8 cellular contexts compared by ENCODE assay signal in genomic region chr1:244833734-244834595, GRCh38. TPM values are rescaled to one million over a fixed set of nuclear protein-coding genes. Genes with fewer than 3 reads are reported as not detected.
DNase-seq lines count a peak whose midpoint lies in the region; ATAC-seq and TF ChIP-seq lines count a peak whose summit lies in the region.

No MANE protein-coding gene starts in this region.

- H3K36me3 Mint-ChIP-seq in activated CD4-positive, alpha-beta memory T cell treated with anti-CD3 and anti-CD28 coated beads, Interleukin-2, amount 10 ng/mL, durations not matched to agents 7 days and 5 days (ENCODE audit: low read depth) = peaks cover 30% of the 10 kb centered on the region

- no peaks in the 10 kb centered on the region for H3K27me3 Mint-ChIP-seq in activated CD4-positive, alpha-beta memory T cell treated with anti-CD3 and anti-CD28 coated beads, Interleukin-2, amount 10 ng/mL, durations not matched to agents 7 days and 5 days

- H3K4me3 Mint-ChIP-seq in activated CD4-positive, alpha-beta memory T cell treated with anti-CD3 and anti-CD28 coated beads, Interleukin-2, amount 10 ng/mL, durations not matched to agents 7 days and 5 days = peak overlapping the region; percentile 83

- TF ChIP-seq CTCF in GM12864 (IDR thresholded peaks at IDR 0.05; ENCODE audit: low read depth, low read length, missing control alignments) = peak; percentile 20

- CTCF ChIA-PET in activated CD4-positive, alpha-beta memory T cell treated with anti-CD3 and anti-CD28 coated beads, Interleukin-2, amount 10 ng/mL, durations not matched to agents 7 days and 5 days (lab: Charles Lee) = interaction anchor here (1.0 to 7.8 kb wide), 10 partner anchors 19 to 230 kb away, joined by 3 to 92 read pairs (median 8); partner anchors contain the start of gene HNRNPU

- H3K27ac Mint-ChIP-seq in activated CD4-positive, alpha-beta memory T cell treated with anti-CD3 and anti-CD28 coated beads, Interleukin-2, amount 10 ng/mL, durations not matched to agents 7 days and 5 days = peak overlapping the region; percentile 99

- no peaks in the 10 kb centered on the region for H3K9me3 Mint-ChIP-seq in activated CD4-positive, alpha-beta memory T cell treated with anti-CD3 and anti-CD28 coated beads, Interleukin-2, amount 10 ng/mL, durations not matched to agents 7 days and 5 days

- DNase-seq in GM12864 (ENCODE audit: low read depth) = no peak
- peak; percentile 83 for DNase-seq in NCI-H748 treated with DMSO at 0.1 percent for 48 hours (lab: John Stamatoyannopoulos, UW)
- DNase-seq in activated CD4-positive, alpha-beta memory T cell treated with anti-CD3 and anti-CD28 coated beads, Interleukin-2, amount 10 ng/mL, durations not matched to agents 7 days and 5 days = peak; percentile 46
- DNase-seq in effector CD4-positive, alpha-beta T cell = peak; percentile 33
- DNase-seq in lung microvascular endothelial cell (ENCODE audit: low read depth in 2 of 2) = peak; percentile 75 to 92
- DNase-seq in stimulated activated CD4-positive, alpha-beta T cell treated with anti-CD3 and anti-CD28 coated beads, TNF-alpha, amount 100 ng/mL, for 24 hours (ENCODE audit: low read depth in 3 of 3) = peak; percentile 22 to 44 (median 23)

- H3K4me1 Mint-ChIP-seq in activated CD4-positive, alpha-beta memory T cell treated with anti-CD3 and anti-CD28 coated beads, Interleukin-2, amount 10 ng/mL, durations not matched to agents 7 days and 5 days = peaks cover 40% of the 10 kb centered on the region

- peak overlapping the region; percentile 72 for H3K4me3 ChIP-seq in GM12864 (ENCODE audit: low read depth, low read length)

- POLR2A ChIA-PET in activated CD4-positive, alpha-beta memory T cell treated with anti-CD3 and anti-CD28 coated beads, Interleukin-2, amount 10 ng/mL, durations not matched to agents 7 days and 5 days (lab: Charles Lee) = interaction anchor here (0.9 to 16.7 kb wide), 14 partner anchors 10 to 786 kb away, joined by 3 to 925 read pairs (median 9); partner anchors contain the start of genes ADSS2, DESI2 and HNRNPU

- ATAC-seq in HG03175 (IDR thresholded peaks at IDR 0.05; ENCODE audit: unreplicated experiment) (peak; percentile 16), HG03571 (IDR thresholded peaks at IDR 0.05; ENCODE audit: unreplicated experiment) (no peak)

RNA-seq across cellular contexts. Expression of gene COX20, which starts 1.5 kb away (rescaled TPM):
- total RNA-seq in activated CD4-positive, alpha-beta memory T cell treated with anti-CD3 and anti-CD28 coated beads, Interleukin-2, amount 10 ng/mL, durations not matched to agents 7 days and 5 days = 10 to 100 TPM; 22.2 to 22.9 TPM
- total RNA-seq in lung microvascular endothelial cell = 10.0 and 11.1 TPM in 2 replicates

RNA-seq across cellular contexts. Expression of gene HNRNPU, which starts 30.4 kb away (rescaled TPM):
- 100 to 1,000 TPM; 364 to 371 TPM for total RNA-seq in activated CD4-positive, alpha-beta memory T cell treated with anti-CD3 and anti-CD28 coated beads, Interleukin-2, amount 10 ng/mL, durations not matched to agents 7 days and 5 days
- total RNA-seq in lung microvascular endothelial cell = 217 and 250 TPM in 2 replicates
